In genomic region chr17:76191891-76192290, GRCh38 we compare ENCODE assay signal across 9 cellular contexts. TPM values are rescaled to one million over a fixed set of nuclear protein-coding genes. Genes with fewer than 3 reads are reported as not detected.
A peak's percentile ranks its signal among the peaks of the same experiment; 100 is the strongest.
DNase-seq lines count a peak whose midpoint lies in the region; ATAC-seq and TF ChIP-seq lines count a peak whose summit lies in the region.
"Had no signal": no experiment of that assay in that cellular context is flagged by ENCODE, and none has a peak within 500 bp of the region (broad histone marks: within the 10 kb centered on the region; RNA-seq: fewer than 3 reads in every experiment).

No MANE protein-coding gene starts in this region.

- BruUV-seq in A673 (replicated peaks; lab: Mats Ljungman, UMichigan) = no TSS peak

- POLR2A ChIA-PET in A673 (lab: Charles Lee; ENCODE audit: low non-redundant PET) = no interaction called here

- no peak for TF ChIP-seq CTCF in WERI-Rb-1 (IDR thresholded peaks at IDR 0.05; ENCODE audit: low read depth, low read length)
- TF ChIP-seq CTCF in A673 (conservative IDR thresholded peaks at IDR 0.05; ENCODE audit: low read depth, low read length) = no peak

- intact Hi-C loops in left colon (cut with DNase I, micrococcal nuclease) = no loop called here
- intact Hi-C loops in A673 (cut with micrococcal nuclease; ENCODE audit: unreplicated experiment) = no loop called here

- CTCF ChIA-PET in A673 (lab: Charles Lee) = interaction anchor here (1.4 kb wide), 1 partner anchor 10 kb away, joined by 5 read pairs; no protein-coding TSS in a partner anchor

- no peaks in the 10 kb centered on the region for H3K4me1 ChIP-seq in A673 (ENCODE audit: insufficient read depth, low read length, poor library complexity, severe bottlenecking)

- ATAC-seq in GM18517 (IDR thresholded peaks at IDR 0.05; ENCODE audit: unreplicated experiment) (peak; percentile 51), GM21786 (IDR thresholded peaks at IDR 0.05; ENCODE audit: unreplicated experiment) (peak; percentile 65), left colon (peak; percentile 19)

- peaks cover 2% of the 10 kb centered on the region; the same call in 1 of the 2 replicates for H3K36me3 ChIP-seq in WERI-Rb-1
- no peaks in the 10 kb centered on the region for H3K36me3 ChIP-seq in A673 (ENCODE audit: insufficient read depth, low read length, poor library complexity, severe bottlenecking)

- H3K27me3 ChIP-seq in WERI-Rb-1 (ENCODE audit: insufficient read depth, low read depth, severe bottlenecking) (no peaks in the 10 kb centered on the region), A673 (replicated peaks; ENCODE audit: insufficient read depth, low read depth, low read length, poor library complexity) (no peaks in the 10 kb centered on the region)

- no peak overlapping the region for H3K27ac ChIP-seq in WERI-Rb-1
- no peak overlapping the region for H3K27ac ChIP-seq in A673 (ENCODE audit: low read depth, low read length, poor library complexity, severe bottlenecking)

- DNase-seq in RPMI8226 (peak; percentile 25), left colon (no peak), WERI-Rb-1 (no peak), DMS79 treated with DMSO at 0.1 percent for 48 hours (lab: John Stamatoyannopoulos, UW) (no peak), A673 (ENCODE audit: low spot score) (no peak), OCI-M1 (lab: John Stamatoyannopoulos, UW) (no peak)
- DNase-seq: NCI-H2029 had no signal

- no peaks in the 10 kb centered on the region for H3K9me3 ChIP-seq in WERI-Rb-1 (ENCODE audit: severe bottlenecking)
- no peaks in the 10 kb centered on the region for H3K9me3 ChIP-seq in A673 (ENCODE audit: low read depth, low read length, poor library complexity, severe bottlenecking)

- H3K4me3 ChIP-seq in WERI-Rb-1 (ENCODE audit: low read depth, low read length) = no peak overlapping the region
- no peak overlapping the region for H3K4me3 ChIP-seq in A673 (ENCODE audit: low read depth, low read length, poor library complexity, severe bottlenecking)

RNA-seq across cellular contexts. Expression of gene RNF157, which starts 48.4 kb away (rescaled TPM):
- total RNA-seq in left colon (10 to 100 TPM; 23.6 to 89.3 TPM), A673 (2021) (0.56 and 0.70 TPM in 2 replicates)

RNA-seq across cellular contexts. Expression of gene FOXJ1, which starts 50.8 kb away (rescaled TPM):
- total RNA-seq in left colon (1 to 10 TPM; 1.6 to 2.8 TPM), A673 (2021) (0.17 and 0.20 TPM in 2 replicates)

Comparison
In these comparisons a context has a peak if more than half of its experiments do, and no peak if none do; other contexts are left out.
1. RNA of gene RNF157, which starts 48.4 kb away (total RNA-seq): 23.6 to 89.3 TPM in left colon; 0.56 to 0.70 TPM in A673; every median in the first group is over 10 times any median in the second.
2. Peak in every context shown above with its lines, with median percentiles within 50 percentile points of each other: ATAC-seq.